In the genomic region with DNA sequence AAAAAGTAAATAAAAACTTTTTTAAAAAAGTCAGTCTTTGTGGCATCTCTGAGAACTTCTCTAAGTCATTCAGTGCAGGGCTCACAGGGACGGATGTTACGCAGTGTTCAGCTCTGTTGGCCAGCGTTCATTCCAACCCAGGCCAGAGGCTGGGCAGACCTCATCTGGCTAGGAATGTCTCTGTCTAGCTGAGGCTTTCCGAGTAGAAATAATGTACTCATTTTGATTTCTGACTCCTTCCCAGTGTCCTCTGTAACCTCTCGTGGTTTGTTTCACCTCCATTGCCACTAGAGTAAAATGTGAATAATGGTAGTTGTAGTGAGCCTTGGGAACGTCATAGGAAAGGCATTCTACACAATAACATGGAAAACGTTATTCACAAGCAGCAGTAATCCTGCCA, we compare ENCODE assay signal across 23 cellular contexts.
DNase-seq lines count a peak whose midpoint lies in the region; ATAC-seq and TF ChIP-seq lines count a peak whose summit lies in the region.
"Had no signal": no experiment of that assay in that cellular context is flagged by ENCODE, and none has a peak within 500 bp of the region (broad histone marks: within the 10 kb centered on the region; RNA-seq: fewer than 3 reads in every experiment).

No MANE protein-coding gene starts in this region.

- H3K4me3 ChIP-seq in astrocyte of the spinal cord (ENCODE audit: low read depth, low read length), result no peak overlapping the region
- H3K4me3 ChIP-seq: K562, MG63, tibial nerve had no signal

- TF ChIP-seq CTCF in astrocyte of the spinal cord (IDR thresholded peaks at IDR 0.05; ENCODE audit: low read depth, low read length), result no peak

- no peak for ATAC-seq in GM18858 (IDR thresholded peaks at IDR 0.05; ENCODE audit: unreplicated experiment)
- ATAC-seq: activated CD8-positive, alpha-beta memory T cell treated with anti-CD3 and anti-CD28 coated beads, Interleukin-2, amount 10 ng/mL, durations not matched to agents 7 days and 5 days; K562 had no signal

- DNase-seq in LHCN-M2 (ENCODE audit: low read depth) (peak; percentile 12), astrocyte of the spinal cord (ENCODE audit: low read depth, low spot score) (peak; percentile 83), iris pigment epithelial cell (ENCODE audit: low read depth) (peak; percentile 71), hippocampal formation (lab: John Stamatoyannopoulos, UW) (no peak), pons (ENCODE audit: low spot score) (no peak), midbrain (lab: John Stamatoyannopoulos, UW) (no peak)
- DNase-seq: activated CD4-positive, alpha-beta T cell treated with anti-CD3 and anti-CD28 coated beads, Interleukin-2, amount 50 U/mL, for 4 hours; activated CD8-positive, alpha-beta memory T cell treated with anti-CD3 and anti-CD28 coated beads, Interleukin-2, amount 10 ng/mL, durations not matched to agents 7 days and 5 days; activated gamma-delta T cell treated with Interleukin-2 at 50 U/mL for 16 hours; activated naive CD8-positive, alpha-beta T cell treated with anti-CD3 and anti-CD28 coated beads, Interleukin-2, amount 10 ng/mL, durations not matched to agents 7 days and 5 days; activated T-cell treated with anti-CD3 and anti-CD28 coated beads, Interleukin-2, amount 50 U/mL, for 48 hours; C1 segment of cervical spinal cord; COR-L47; left ventricle myocardium superior; MG63; NCI-H2029 treated with DMSO at 0.1 percent for 48 hours; NCI-H524; PC-3; SK-N-SH; stimulated activated CD4-positive, alpha-beta T cell treated with anti-CD3 and anti-CD28 coated beads, Interleukin-4, amount 100 ng/mL, for 4 hours had no signal

- in situ Hi-C loops in astrocyte of the spinal cord (cut with HindIII; ENCODE audit: low sequenced_read_pairs), result no loop called here

Comparison
In these comparisons a context has a peak if more than half of its experiments do, and no peak if none do; other contexts are left out.
1. DNase-seq: peak in LHCN-M2 (single experiment), astrocyte of the spinal cord (single experiment) and iris pigment epithelial cell (single experiment); none in hippocampal formation (0 of 2), pons (single experiment) and midbrain (single experiment).